11 cellular contexts compared by ENCODE assay signal in genomic region chr11:76665172-76665571, GRCh38. TPM values are rescaled to one million over a fixed set of nuclear protein-coding genes. Genes with fewer than 3 reads are reported as not detected.
DNase-seq lines count a peak whose midpoint lies in the region; ATAC-seq and TF ChIP-seq lines count a peak whose summit lies in the region.
"Had no signal": no experiment of that assay in that cellular context is flagged by ENCODE, and none has a peak within 500 bp of the region (broad histone marks: within the 10 kb centered on the region; RNA-seq: fewer than 3 reads in every experiment).

No MANE protein-coding gene starts in this region.

- H3K27me3 ChIP-seq in CD4-positive, CD25-positive, alpha-beta regulatory T cell (ENCODE audit: control insufficient read depth, insufficient read depth, low read length), result no peaks in the 10 kb centered on the region
- no peaks in the 10 kb centered on the region for H3K27me3 ChIP-seq in ascending aorta
- no peaks in the 10 kb centered on the region for H3K27me3 ChIP-seq in mesendoderm (ENCODE audit: insufficient read depth, low read length, poor library complexity)

- no peak overlapping the region for H2BK15ac ChIP-seq in mesendoderm (replicated peaks; ENCODE audit: low read depth)

- peak overlapping the region; percentile 27 for H3K4me3 ChIP-seq in CD4-positive, CD25-positive, alpha-beta regulatory T cell (ENCODE audit: low read depth, low read length)
- no peak overlapping the region for H3K4me3 ChIP-seq in ascending aorta
- no peak overlapping the region for H3K4me3 ChIP-seq in mesendoderm (ENCODE audit: low read length)

- H3K9me3 ChIP-seq in CD4-positive, CD25-positive, alpha-beta regulatory T cell (ENCODE audit: control insufficient read depth in 2 of 2, low read length in 2 of 2), result no peaks in the 10 kb centered on the region
- H3K9me3 ChIP-seq in ascending aorta, result no peaks in the 10 kb centered on the region

- ATAC-seq in CD4-positive, CD25-positive, alpha-beta regulatory T cell (ENCODE audit: low read depth in 2 of 2), result peak; percentile 23 to 24
- ATAC-seq in HG02642 (IDR thresholded peaks at IDR 0.05; ENCODE audit: poor library complexity, unreplicated experiment) (peak; percentile 3), natural killer cell (peak; percentile 14 to 65 (median 63)), GM18502 (IDR thresholded peaks at IDR 0.05; ENCODE audit: poor library complexity, unreplicated experiment) (no peak)

- peak overlapping the region; percentile 87 for H3K27ac ChIP-seq in CD4-positive, CD25-positive, alpha-beta regulatory T cell (ENCODE audit: insufficient read depth, low read length, poor library complexity, severe bottlenecking)
- H3K27ac ChIP-seq in ascending aorta (peak overlapping the region; percentile 83 to 91), mesendoderm (ENCODE audit: low read depth, low read length) (no peak overlapping the region)

- H2BK5ac ChIP-seq in mesendoderm (ENCODE audit: low read length), result no peak overlapping the region

- no peak overlapping the region for H3K9ac ChIP-seq in mesendoderm (ENCODE audit: low read length)

- no peak overlapping the region for H4K5ac ChIP-seq in mesendoderm (ENCODE audit: low read length)

- H3K27me3 Mint-ChIP-seq in CD4-positive, CD25-positive, alpha-beta regulatory T cell, result no peaks in the 10 kb centered on the region
- peaks cover 12 to 18% of the 10 kb centered on the region in 2 donors for H3K27me3 Mint-ChIP-seq in natural killer cell (ENCODE audit: low read depth in 2 of 2)

- intact Hi-C loops in ascending aorta (cut with DNase I) (no loop called here), natural killer cell (cut with micrococcal nuclease) (no loop called here)

- H2AK5ac ChIP-seq in mesendoderm (ENCODE audit: low read length), result no peak overlapping the region

- H3K4me1 Mint-ChIP-seq in CD4-positive, CD25-positive, alpha-beta regulatory T cell, result peaks cover 6 to 67% (median 50%) of the 10 kb centered on the region in 4 donors
- peaks cover 16 to 33% of the 10 kb centered on the region in 2 donors for H3K4me1 Mint-ChIP-seq in natural killer cell

- H3K56ac ChIP-seq in mesendoderm (ENCODE audit: low read length), result no peak overlapping the region

- peaks cover 64% of the 10 kb centered on the region for H3K4me1 ChIP-seq in CD4-positive, CD25-positive, alpha-beta regulatory T cell (ENCODE audit: control insufficient read depth, insufficient read depth, low read length, poor library complexity, severe bottlenecking)
- H3K4me1 ChIP-seq in ascending aorta (peaks cover 6 to 26% of the 10 kb centered on the region in 2 donors), mesendoderm (ENCODE audit: control insufficient read depth, low read depth, low read length) (no peaks in the 10 kb centered on the region)

- no peak overlapping the region for H3K4me2 ChIP-seq in mesendoderm (ENCODE audit: low read length)

- no peak for TF ChIP-seq CTCF in ascending aorta (IDR thresholded peaks at IDR 0.05)
- no peak for TF ChIP-seq CTCF in natural killer cell (IDR thresholded peaks at IDR 0.05)

- H4K8ac ChIP-seq in mesendoderm (ENCODE audit: low read depth, low read length), result no peak overlapping the region

- H2BK120ac ChIP-seq in mesendoderm (ENCODE audit: low read depth, low read length), result no peak overlapping the region

- no peak overlapping the region for H3K18ac ChIP-seq in mesendoderm (ENCODE audit: low read length)

- H3K4ac ChIP-seq in mesendoderm (ENCODE audit: low read depth, low read length), result no peak overlapping the region

- no peaks in the 10 kb centered on the region for H3K79me2 ChIP-seq in mesendoderm (ENCODE audit: control insufficient read depth, insufficient read depth, low read length)

- H3K9me3 Mint-ChIP-seq in CD4-positive, CD25-positive, alpha-beta regulatory T cell, result no peaks in the 10 kb centered on the region
- no peaks in the 10 kb centered on the region for H3K9me3 Mint-ChIP-seq in natural killer cell

- H3K36me3 Mint-ChIP-seq in CD4-positive, CD25-positive, alpha-beta regulatory T cell, result no peaks in the 10 kb centered on the region
- H3K36me3 Mint-ChIP-seq in natural killer cell, result no peaks in the 10 kb centered on the region

- H3K23ac ChIP-seq in mesendoderm (ENCODE audit: low read length), result no peak overlapping the region

- H3K79me1 ChIP-seq in mesendoderm (ENCODE audit: low read length), result no peaks in the 10 kb centered on the region

- peak overlapping the region; percentile 61 to 88 (median 78) for H3K4me3 Mint-ChIP-seq in CD4-positive, CD25-positive, alpha-beta regulatory T cell
- H3K4me3 Mint-ChIP-seq in natural killer cell, result no peak overlapping the region

- H3K36me3 ChIP-seq in CD4-positive, CD25-positive, alpha-beta regulatory T cell (ENCODE audit: control insufficient read depth, insufficient read depth, low read length), result peaks cover 21% of the 10 kb centered on the region
- peaks cover 21 to 50% of the 10 kb centered on the region in 2 donors for H3K36me3 ChIP-seq in ascending aorta
- no peaks in the 10 kb centered on the region for H3K36me3 ChIP-seq in mesendoderm (ENCODE audit: control insufficient read depth, insufficient read depth, low read length)

- WGBS in mesendoderm (ENCODE audit: extremely low coverage, insufficient coverage, low lambda C conversion rate), result no CpG with 5 or more reads among the region's 2 CpGs

- H3K27ac Mint-ChIP-seq in CD4-positive, CD25-positive, alpha-beta regulatory T cell, result peak overlapping the region; percentile 96 to 98 (median 98)
- peak overlapping the region; percentile 74 to 86 for H3K27ac Mint-ChIP-seq in natural killer cell

- peak in 1 of 3 donors; percentile 64 for DNase-seq in CD4-positive, CD25-positive, alpha-beta regulatory T cell
- DNase-seq in ascending aorta (ENCODE audit: low spot score in 2 of 2) (no peak), natural killer cell (no peak), mesendoderm (no peak), COR-L47 (lab: John Stamatoyannopoulos, UW) (no peak)
- no peak for DNase-seq in stimulated activated CD4-positive, alpha-beta T cell treated with anti-CD3 and anti-CD28 coated beads, Interleukin-15, amount 100 ng/mL, for 24 hours
- DNase-seq: effector CD8-positive, alpha-beta T cell; NCI-H1105; stimulated activated naive CD4-positive, alpha-beta T cell treated with Interleukin-2 at 50 U/mL for 16 hours had no signal

RNA-seq across cellular contexts. Expression of gene LRRC32, which starts 5.4 kb away (rescaled TPM):
- 71.4 TPM for total RNA-seq in CD4-positive, CD25-positive, alpha-beta regulatory T cell
- polyA plus RNA-seq in CD4-positive, CD25-positive, alpha-beta regulatory T cell, result 1 to 10 TPM; 5.0 to 9.6 (median 5.9) TPM
- total RNA-seq in ascending aorta (280 TPM), natural killer cell (1 to 10 TPM in 2 of 3 donors, under 1 TPM in 1; 0.14 to 1.4 (median 1.4) TPM)
- polyA plus RNA-seq in mesendoderm (2013, experiment 1 of 2), result 0.76 TPM
- 0.84 TPM for polyA plus RNA-seq in mesendoderm (2013, experiment 2 of 2)

Comparison
In these comparisons a context has a peak if more than half of its experiments do, and no peak if none do; other contexts are left out.
1. RNA of gene LRRC32, which starts 5.4 kb away (total RNA-seq): 280 TPM in ascending aorta (single experiment) and 71.4 TPM in CD4-positive, CD25-positive, alpha-beta regulatory T cell (single experiment); 0.14 to 1.4 TPM in natural killer cell; every median in the first group is over 10 times any median in the second.